8 cellular contexts compared by ENCODE assay signal in the genomic region with DNA sequence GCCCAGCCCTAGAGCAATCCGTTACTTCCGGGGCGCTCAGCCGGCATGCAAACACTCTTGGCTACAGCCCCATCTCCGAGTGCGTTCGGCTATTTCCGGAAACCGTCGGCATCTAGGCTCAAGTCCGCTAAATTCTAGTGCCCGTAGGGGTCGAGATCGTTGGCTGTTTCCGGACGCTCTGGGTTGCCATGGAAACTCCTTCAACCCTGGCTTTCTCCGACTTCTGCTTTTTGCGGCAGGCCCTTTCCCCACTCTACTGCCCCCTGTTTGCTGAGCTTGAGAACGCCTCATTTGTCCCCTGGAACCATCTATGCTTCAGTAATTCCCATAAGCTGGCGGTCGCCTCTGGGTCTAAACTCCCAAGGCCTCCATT. TPM values are rescaled to one million over a fixed set of nuclear protein-coding genes. Genes with fewer than 3 reads are reported as not detected.
DNase-seq lines count a peak whose midpoint lies in the region; ATAC-seq and TF ChIP-seq lines count a peak whose summit lies in the region.

No MANE protein-coding gene starts in this region.

- peaks cover 33% of the 10 kb centered on the region for H3K79me2 ChIP-seq in mammary epithelial cell (ENCODE audit: insufficient read depth, low read length)
- peaks cover 24% of the 10 kb centered on the region for H3K79me2 ChIP-seq in smooth muscle cell (ENCODE audit: low read depth)

- CTCF ChIA-PET in mammary epithelial cell (lab: Charles Lee; ENCODE audit: low non-redundant PET) = interaction anchor here (1.0 kb wide), 1 partner anchor 8 kb away, joined by 3 read pairs; no protein-coding TSS in a partner anchor

- peak overlapping the region; percentile 95 for H3K9ac ChIP-seq in mammary epithelial cell (ENCODE audit: insufficient read depth, low read length)
- H3K9ac ChIP-seq in smooth muscle cell (ENCODE audit: low read depth) = peak overlapping the region; percentile 95

- peaks cover 38% of the 10 kb centered on the region for H3K4me1 ChIP-seq in mammary epithelial cell (ENCODE audit: insufficient read depth, low read length)
- H3K4me1 ChIP-seq in smooth muscle cell (ENCODE audit: low read depth) = peaks cover 9% of the 10 kb centered on the region

- TSS peak; percentile 49 for BruUV-seq in mammary epithelial cell (replicated peaks; lab: Mats Ljungman, UMichigan)

- H4K20me1 ChIP-seq in mammary epithelial cell (ENCODE audit: insufficient read depth, low read length) = no peaks in the 10 kb centered on the region
- peaks cover 30% of the 10 kb centered on the region for H4K20me1 ChIP-seq in smooth muscle cell (ENCODE audit: low read depth)

- H3K27ac ChIP-seq in WERI-Rb-1 (peak overlapping the region; percentile 94), mammary epithelial cell (ENCODE audit: insufficient read depth, low read depth, low read length) (peak overlapping the region; percentile 93), smooth muscle cell (ENCODE audit: low read depth) (peak overlapping the region; percentile 94)

- TF ChIP-seq CTCF in WERI-Rb-1 (IDR thresholded peaks at IDR 0.05; ENCODE audit: low read depth, low read length) = peak; percentile 69
- TF ChIP-seq CTCF in mammary epithelial cell (conservative IDR thresholded peaks at IDR 0.05 in 1 of 2, IDR thresholded peaks at IDR 0.05 in 1 of 2; ENCODE audit: extremely low read depth in 1 of 2, insufficient read depth in 1 of 2, low read depth in 1 of 2, low read length in 2 of 2) = peak; percentile 39 to 61
- TF ChIP-seq CTCF in smooth muscle cell (IDR thresholded peaks at IDR 0.05; ENCODE audit: borderline replicate concordance, insufficient read depth, poor library complexity, severe bottlenecking) = peak; percentile 55

- H3K27me3 ChIP-seq in WERI-Rb-1 (ENCODE audit: insufficient read depth, low read depth, severe bottlenecking) = no peaks in the 10 kb centered on the region
- H3K27me3 ChIP-seq in mammary epithelial cell (ENCODE audit: insufficient read depth, low read length) = no peaks in the 10 kb centered on the region
- H3K27me3 ChIP-seq in smooth muscle cell (ENCODE audit: low read depth) = no peaks in the 10 kb centered on the region

- WGBS in mammary epithelial cell (ENCODE audit: low coverage, missing lambda C conversion rate) = 1% methylated on average over 20 of the region's 21 CpGs
- 1% methylated on average over 21 of the region's 21 CpGs for WGBS in smooth muscle cell (ENCODE audit: low lambda C conversion rate)

- H3K9me3 ChIP-seq in WERI-Rb-1 (ENCODE audit: severe bottlenecking) (no peaks in the 10 kb centered on the region), mammary epithelial cell (replicated peaks; ENCODE audit: insufficient read depth, low read length) (no peaks in the 10 kb centered on the region), smooth muscle cell (replicated peaks; ENCODE audit: low read depth) (no peaks in the 10 kb centered on the region)

- H2AFZ ChIP-seq in mammary epithelial cell (ENCODE audit: low read depth, low read length) (peak overlapping the region; percentile 88), smooth muscle cell (ENCODE audit: low read depth) (peak overlapping the region; percentile 78)

- in situ Hi-C loops in mammary epithelial cell (cut with MboI; ENCODE audit: low sequenced_read_pairs in 2 of 2) = loop anchor here in 1 of 2 donors (5.0 kb wide), 1 partner anchor 35 kb away; no protein-coding TSS in a partner anchor

- intact Hi-C loops in mammary epithelial cell (cut with micrococcal nuclease) = loop anchor here (1.0 to 5.0 kb wide), 2 partner anchors 39 to 210 kb away; no protein-coding TSS in a partner anchor

- peak; percentile 74 for ATAC-seq in GM18870 (IDR thresholded peaks at IDR 0.05; ENCODE audit: unreplicated experiment)
- peak; percentile 65 for ATAC-seq in HG03108 (IDR thresholded peaks at IDR 0.05; ENCODE audit: unreplicated experiment)

- DNase-seq in AG08395 (ENCODE audit: low spot score) (peak; percentile 98), NCI-H2196 (lab: John Stamatoyannopoulos, UW; ENCODE audit: unreplicated experiment) (peak; percentile 97), WERI-Rb-1 (peak; percentile 97), mammary epithelial cell (peak; percentile 88), iPS-NIHi7 (ENCODE audit: extremely low spot score) (peak; percentile 100), smooth muscle cell (lab: John Stamatoyannopoulos, UW; ENCODE audit: unreplicated experiment) (no peak)

- H3K36me3 ChIP-seq in WERI-Rb-1 = peaks cover 23% of the 10 kb centered on the region
- no peaks in the 10 kb centered on the region for H3K36me3 ChIP-seq in mammary epithelial cell (ENCODE audit: insufficient read depth, low read length)
- no peaks in the 10 kb centered on the region for H3K36me3 ChIP-seq in smooth muscle cell (ENCODE audit: low read depth)

- H3K4me2 ChIP-seq in mammary epithelial cell (ENCODE audit: insufficient read depth, low read depth, low read length) (peak overlapping the region; percentile 78), smooth muscle cell (peak overlapping the region; percentile 99)

- H3K4me3 ChIP-seq in WERI-Rb-1 (ENCODE audit: low read depth, low read length) = peak overlapping the region; percentile 51
- H3K4me3 ChIP-seq in mammary epithelial cell (replicated peaks in 1 of 3; ENCODE audit: insufficient read depth in 1 of 3, low read depth in 2 of 3, low read length in 3 of 3) = peak overlapping the region; percentile 47 to 59 (median 57)
- H3K4me3 ChIP-seq in smooth muscle cell = peak overlapping the region; percentile 83

- dilution Hi-C loops in mammary epithelial cell (cut with HindIII; ENCODE audit: low sequenced_read_pairs) = no loop called here

- H3F3A ChIP-seq in smooth muscle cell (ENCODE audit: low read depth) = peaks cover 5% of the 10 kb centered on the region

RNA-seq across cellular contexts. Expression of gene PIK3R2, which starts 0.5 kb away (rescaled TPM):
- total RNA-seq in mammary epithelial cell (10 to 100 TPM; 37.2 to 49.7 TPM), smooth muscle cell (22.2 and 22.9 TPM in 2 replicates)
- polyA plus RNA-seq in mammary epithelial cell (22.5 TPM), smooth muscle cell (37.1 and 50.1 TPM in 2 replicates)
- 13.3 TPM for polyA minus RNA-seq in mammary epithelial cell

RNA-seq across cellular contexts. Expression of gene IFI30, which starts 21.2 kb away (rescaled TPM):
- total RNA-seq in mammary epithelial cell (10 to 100 TPM; 36.2 to 64.3 TPM), smooth muscle cell (0.67 and 2.9 TPM in 2 replicates)
- polyA plus RNA-seq in mammary epithelial cell (61.3 TPM), smooth muscle cell (0.64 and 0.87 TPM in 2 replicates)
- 45.0 TPM for polyA minus RNA-seq in mammary epithelial cell

RNA-seq across cellular contexts. Expression of gene MPV17L2, which starts 40.6 kb away (rescaled TPM):
- total RNA-seq in mammary epithelial cell (10 to 100 TPM; 16.8 to 22.5 TPM), smooth muscle cell (11.6 and 13.1 TPM in 2 replicates)
- polyA plus RNA-seq in mammary epithelial cell (38.2 TPM), smooth muscle cell (27.1 and 28.7 TPM in 2 replicates)
- 43.2 TPM for polyA minus RNA-seq in mammary epithelial cell

RNA-seq across cellular contexts. Expression of gene RAB3A, which starts 51.4 kb away (rescaled TPM):
- total RNA-seq in mammary epithelial cell (1 to 10 TPM in 1 of 2 donors, under 1 TPM in 1; 0.33 to 1.8 TPM), smooth muscle cell (1.4 and 4.9 TPM in 2 replicates)
- polyA plus RNA-seq in mammary epithelial cell (1.9 TPM), smooth muscle cell (3.6 and 3.7 TPM in 2 replicates)
- not detected for polyA minus RNA-seq in mammary epithelial cell

RNA-seq across cellular contexts. Expression of gene MAST3, which starts 54.9 kb away (rescaled TPM):
- total RNA-seq in mammary epithelial cell (1 to 10 TPM; 3.8 to 7.0 TPM), smooth muscle cell (3.6 and 4.3 TPM in 2 replicates)
- polyA plus RNA-seq in mammary epithelial cell (2.3 TPM), smooth muscle cell (4.3 and 10.3 TPM in 2 replicates)
- 8.9 TPM for polyA minus RNA-seq in mammary epithelial cell
